In the genomic region with DNA sequence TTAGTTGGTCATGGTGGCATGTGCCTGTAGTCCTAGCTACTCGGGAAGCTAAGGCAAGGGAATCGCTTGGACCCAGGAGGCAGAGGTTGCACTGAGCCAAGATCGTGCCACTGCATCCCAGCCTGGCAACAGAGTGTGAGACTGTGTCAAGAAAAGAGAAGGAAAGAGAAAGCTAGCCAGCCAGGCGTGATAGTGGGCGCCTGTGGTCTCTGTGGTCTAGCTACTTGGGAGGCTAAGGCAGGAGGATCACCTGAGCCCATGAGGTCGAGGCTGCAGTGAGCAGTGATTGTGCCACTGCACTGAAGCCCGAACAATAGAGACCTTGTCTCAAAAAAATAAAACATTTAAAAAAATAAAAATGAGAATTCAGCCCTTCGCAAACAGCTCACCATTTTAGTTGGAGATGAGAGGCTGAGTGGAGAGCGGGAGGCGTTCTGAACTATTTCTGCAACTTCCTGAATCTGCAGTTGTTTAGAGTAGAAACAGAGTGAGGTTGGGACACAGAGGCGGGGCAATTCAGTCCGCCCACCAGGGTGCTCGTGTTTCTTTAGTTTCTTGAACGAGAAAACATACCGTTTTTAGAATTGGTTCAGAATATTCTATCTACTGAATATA, we compare ENCODE assay signal across 12 cellular contexts. TPM values are rescaled to one million over a fixed set of nuclear protein-coding genes. Genes with fewer than 3 reads are reported as not detected.
DNase-seq lines count a peak whose midpoint lies in the region; ATAC-seq lines count a peak whose summit lies in the region.
"Had no signal": no experiment of that assay in that cellular context is flagged by ENCODE, and none has a peak within 500 bp of the region (broad histone marks: within the 10 kb centered on the region; RNA-seq: fewer than 3 reads in every experiment).

No MANE protein-coding gene starts in this region.

- intact Hi-C loops in left colon (cut with DNase I, micrococcal nuclease): loop anchor here in 1 of 2 donors (10.0 kb wide), 1 partner anchor 119 kb away; no protein-coding TSS in a partner anchor

- H3K4me1 ChIP-seq in SJSA1 (replicated peaks): 0 out of 2 replicates have a peak, but pooled peaks cover 5% of the 10 kb centered on the region

- no peaks in the 10 kb centered on the region for H3K27me3 ChIP-seq in SJSA1 (replicated peaks)
- H3K27me3 ChIP-seq: BE2C had no signal

- peak overlapping the region; percentile 24; the same call in 1 of the 2 replicates for H3K4me3 ChIP-seq in SJSA1

- no peak overlapping the region for H3K27ac ChIP-seq in SJSA1

- no peaks in the 10 kb centered on the region; the same call in 1 of the 2 replicates for H3K9me3 ChIP-seq in SJSA1 (replicated peaks)
- H3K9me3 ChIP-seq: BE2C had no signal

- DNase-seq in Ammon's horn (ENCODE audit: low spot score) (peak; percentile 40), SJSA1 (ENCODE audit: low read depth in 1 of 2, low spot score in 2 of 2) (no peak), left colon (peak; percentile 36 to 40), NCI-H1930 (lab: John Stamatoyannopoulos, UW) (no peak), DMS153 treated with DMSO at 0.1 percent for 48 hours (lab: John Stamatoyannopoulos, UW; ENCODE audit: unreplicated experiment) (no peak)
- DNase-seq in NK-92 treated with Interleukin-12 subunit alpha and Interleukin-12 subunit beta, amount 100 ng/mL, for 24 hours (lab: John Stamatoyannopoulos, UW): no peak
- DNase-seq: activated CD4-positive, alpha-beta T cell treated with anti-CD3 and anti-CD28 coated beads for 36 hours; BE2C; IMR-90 had no signal

- ATAC-seq in GM19035 (IDR thresholded peaks at IDR 0.05; ENCODE audit: unreplicated experiment) (peak; percentile 47), left colon (peak; percentile 62), GM21737 (IDR thresholded peaks at IDR 0.05; ENCODE audit: unreplicated experiment) (no peak)
- ATAC-seq: activated CD4-positive, alpha-beta T cell treated with anti-CD3 and anti-CD28 coated beads for 36 hours; HCT116 had no signal

- H3K36me3 ChIP-seq in SJSA1: no peaks in the 10 kb centered on the region
- H3K36me3 ChIP-seq: BE2C had no signal

RNA-seq across cellular contexts. Expression of a gene that starts 33.2 kb away (rescaled TPM):
- total RNA-seq in SJSA1 (2014; rRNA removed; shearing (Covaris generic)): 48.8 and 86.2 TPM in 2 replicates
- 100 to 1,000 TPM in 1 of 2 donors, 10 to 100 TPM in 1; 90.2 to 129 TPM for total RNA-seq in left colon

RNA-seq across cellular contexts. Expression of a gene that starts 34.1 kb away (rescaled TPM):
- not detected in 2 replicates for total RNA-seq in SJSA1 (2014; rRNA removed; shearing (Covaris generic))
- under 1 TPM; 0.25 to 0.34 TPM for total RNA-seq in left colon
- total RNA-seq: activated CD4-positive, alpha-beta T cell treated with anti-CD3 and anti-CD28 coated beads for 36 hours; IMR-90 had no signal

Comparison
In these comparisons a context has a peak if more than half of its experiments do, and no peak if none do; other contexts are left out.
1. DNase-seq: peak in Ammon's horn (single experiment) and left colon (2 of 2); none in SJSA1 (0 of 2), NCI-H1930 (0 of 2), DMS153 treated with DMSO at 0.1 percent for 48 hours (single experiment) and NK-92 treated with Interleukin-12 subunit alpha and Interleukin-12 subunit beta, amount 100 ng/mL, for 24 hours (single experiment).